18 cellular contexts compared by ENCODE assay signal in the genomic region with DNA sequence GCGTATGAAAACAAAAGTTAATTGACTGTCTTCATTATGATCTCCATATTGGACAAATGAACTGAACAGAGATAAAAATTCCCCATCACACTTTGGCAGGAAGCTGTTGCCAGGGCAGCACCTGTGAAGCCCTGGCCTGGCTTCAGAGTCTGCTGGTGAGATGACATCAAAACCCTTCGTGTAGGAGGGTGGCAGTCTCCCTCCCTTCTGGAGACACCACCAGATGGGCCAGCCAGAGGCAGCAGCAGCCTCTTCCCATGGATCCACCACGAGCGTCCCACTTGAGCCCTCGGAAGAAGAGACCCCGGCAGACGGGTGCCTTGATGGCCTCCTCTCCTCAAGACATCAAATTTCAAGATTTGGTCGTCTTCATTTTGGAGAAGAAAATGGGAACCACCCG. TPM values are rescaled to one million over a fixed set of nuclear protein-coding genes. Genes with fewer than 3 reads are reported as not detected.
DNase-seq lines count a peak whose midpoint lies in the region; ATAC-seq and TF ChIP-seq lines count a peak whose summit lies in the region.
"Had no signal": no experiment of that assay in that cellular context is flagged by ENCODE, and none has a peak within 500 bp of the region (broad histone marks: within the 10 kb centered on the region; RNA-seq: fewer than 3 reads in every experiment).

A gene (plus strand): TSS at position 194 of the 400 bp plus-strand sequence. CDS start 64 bp downstream, at position 258.

- no peak within 1 kb of the TSS for H3K56ac ChIP-seq in H9 (ENCODE audit: insufficient read length, low read depth, low read length)

- no peaks in the 10 kb centered on the region for H3K27me3 ChIP-seq in CD4-positive, alpha-beta T cell (ENCODE audit: control insufficient read depth, insufficient read depth, low read length)
- H3K27me3 ChIP-seq in H9 (ENCODE audit: insufficient read depth, low read length), result no peaks in the 10 kb centered on the region
- H3K27me3 ChIP-seq in smooth muscle cell (ENCODE audit: low read depth), result peaks cover 7% of the 10 kb centered on the region
- no peaks in the 10 kb centered on the region for H3K27me3 ChIP-seq in thyroid gland

- H3K4ac ChIP-seq in H9 (ENCODE audit: low read depth, low read length), result no peak within 1 kb of the TSS

- no peak within 1 kb of the TSS for H2AK5ac ChIP-seq in H9 (ENCODE audit: insufficient read length, low read length)

- POLR2A ChIA-PET in CD4-positive, alpha-beta T cell (lab: Charles Lee), result no interaction called here

- H3K4me1 ChIP-seq in H9 (ENCODE audit: insufficient read depth, low read length) (peaks cover 9% of the 10 kb centered on the region; the same call in 1 of the 2 replicates), smooth muscle cell (ENCODE audit: low read depth) (peaks cover 14% of the 10 kb centered on the region), thyroid gland (peaks cover 3 to 6% of the 10 kb centered on the region in 2 donors)
- H3K4me1 ChIP-seq: A549 had no signal

- H3K79me1 ChIP-seq in H9 (ENCODE audit: insufficient read depth, low read depth, low read length, poor library complexity, severe bottlenecking), result no peaks in the 10 kb centered on the region

- no peak within 1 kb of the TSS for H3K18ac ChIP-seq in H9 (ENCODE audit: insufficient read length, low read depth, low read length)

- no peaks in the 10 kb centered on the region for H3K36me3 ChIP-seq in smooth muscle cell (ENCODE audit: low read depth)
- no peaks in the 10 kb centered on the region for H3K36me3 ChIP-seq in thyroid gland

- peak within 1 kb of the TSS; percentile 74 for H3K27ac Mint-ChIP-seq in CD4-positive, alpha-beta T cell
- H3K27ac Mint-ChIP-seq in H9 (no peak within 1 kb of the TSS), naive B cell (peak within 1 kb of the TSS in 3 of 6 donors; percentile 11 to 77 (median 47))
- H3K27ac Mint-ChIP-seq: CD4-positive, CD25-positive, alpha-beta regulatory T cell; HFFc6 had no signal

- H2AFZ ChIP-seq in H9 (ENCODE audit: low read length) (no peak within 1 kb of the TSS), smooth muscle cell (ENCODE audit: low read depth) (no peak within 1 kb of the TSS)

- CTCF ChIA-PET in CD4-positive, alpha-beta T cell (lab: Charles Lee), result no interaction called here

- H3K79me2 ChIP-seq in H9 (ENCODE audit: insufficient read depth, low read length) (no peaks in the 10 kb centered on the region), smooth muscle cell (ENCODE audit: low read depth) (no peaks in the 10 kb centered on the region)

- TF ChIP-seq POLR2A in thyroid gland (IDR thresholded peaks at IDR 0.05), result no peak

- H3F3A ChIP-seq in smooth muscle cell (ENCODE audit: low read depth), result no peaks in the 10 kb centered on the region

- DNase-seq in CD4-positive, alpha-beta T cell, result no peak
- DNase-seq in H9 (no peak), naive B cell (no peak), smooth muscle cell (lab: John Stamatoyannopoulos, UW; ENCODE audit: unreplicated experiment) (no peak), thyroid gland (no peak)
- DNase-seq: CD4-positive, CD25-positive, alpha-beta regulatory T cell; COR-L47; DMS79; EL; HCEC 1CT; HFFc6; Kasumi-1 had no signal

- no peak within 1 kb of the TSS for H2BK15ac ChIP-seq in H9 (ENCODE audit: low read depth, low read length)

- H3K9me3 Mint-ChIP-seq in CD4-positive, alpha-beta T cell, result no peaks in the 10 kb centered on the region
- no peaks in the 10 kb centered on the region for H3K9me3 Mint-ChIP-seq in H9
- no peaks in the 10 kb centered on the region for H3K9me3 Mint-ChIP-seq in naive B cell
- H3K9me3 Mint-ChIP-seq: HFFc6 had no signal

- WGBS in H9 (ENCODE audit: extremely low coverage, insufficient read length, low lambda C conversion rate), result no CpG with 5 or more reads among the region's 9 CpGs
- 94% methylated on average over 9 of the region's 9 CpGs for WGBS in smooth muscle cell (ENCODE audit: low lambda C conversion rate)
- 83 to 89% methylated on average over 9 of the region's 9 CpGs for WGBS in thyroid gland, 2 donors

- peak within 1 kb of the TSS; percentile 25; the same call in 1 of the 2 replicates for H3K14ac ChIP-seq in H9 (ENCODE audit: insufficient read depth, low read length)

- H2BK120ac ChIP-seq in H9 (ENCODE audit: low read depth, low read length, poor library complexity, severe bottlenecking), result no peak within 1 kb of the TSS

- no peak within 1 kb of the TSS for H3T11ph ChIP-seq in H9 (ENCODE audit: low read length)

- H3K9me3 ChIP-seq in CD4-positive, alpha-beta T cell (ENCODE audit: control insufficient read depth, low read length), result no peaks in the 10 kb centered on the region
- H3K9me3 ChIP-seq in H9 (ENCODE audit: control insufficient read depth, low read depth, low read length), result no peaks in the 10 kb centered on the region
- H3K9me3 ChIP-seq in smooth muscle cell (replicated peaks; ENCODE audit: low read depth), result no peaks in the 10 kb centered on the region
- no peaks in the 10 kb centered on the region for H3K9me3 ChIP-seq in thyroid gland
- H3K9me3 ChIP-seq: A549 had no signal

- peak within 1 kb of the TSS; percentile 36 for H3K4me3 Mint-ChIP-seq in CD4-positive, alpha-beta T cell
- H3K4me3 Mint-ChIP-seq in H9 (no peak within 1 kb of the TSS), naive B cell (peak within 1 kb of the TSS in 2 of 8 donors; percentile 29 to 64)
- H3K4me3 Mint-ChIP-seq: CD4-positive, CD25-positive, alpha-beta regulatory T cell; HFFc6 had no signal

- H3K27me3 Mint-ChIP-seq in CD4-positive, alpha-beta T cell, result peaks cover 24% of the 10 kb centered on the region
- peaks cover 3% of the 10 kb centered on the region for H3K27me3 Mint-ChIP-seq in H9 (ENCODE audit: low read depth)
- H3K27me3 Mint-ChIP-seq in naive B cell, result peaks cover 0 to 13% (median 9%) of the 10 kb centered on the region in 3 donors

- H4K20me1 ChIP-seq in H9 (ENCODE audit: control insufficient read depth, insufficient read depth, insufficient read length) (no peaks in the 10 kb centered on the region), smooth muscle cell (ENCODE audit: low read depth) (no peaks in the 10 kb centered on the region)

- H3K4me1 Mint-ChIP-seq in CD4-positive, alpha-beta T cell (ENCODE audit: low read depth), result peaks cover 78% of the 10 kb centered on the region
- H3K4me1 Mint-ChIP-seq in H9, result peaks cover 30 to 36% of the 10 kb centered on the region in 2 experiments
- H3K4me1 Mint-ChIP-seq in naive B cell, result peaks cover 45 to 73% (median 47%) of the 10 kb centered on the region in 3 donors

- H3K9ac ChIP-seq in H9 (ENCODE audit: extremely low read depth, insufficient read length, low read length) (no peak within 1 kb of the TSS), smooth muscle cell (ENCODE audit: low read depth) (no peak within 1 kb of the TSS)

- no peak within 1 kb of the TSS for H2BK20ac ChIP-seq in H9 (ENCODE audit: low read depth, low read length, poor library complexity, severe bottlenecking)

- H3K4me3 ChIP-seq in smooth muscle cell, result no peak within 1 kb of the TSS
- H3K4me3 ChIP-seq in thyroid gland (replicated peaks in 1 of 3), result no peak within 1 kb of the TSS
- H3K4me3 ChIP-seq: A549, K562 had no signal

- no peak within 1 kb of the TSS for H2BK12ac ChIP-seq in H9 (ENCODE audit: insufficient read length, low read depth, low read length)

- no peak for ATAC-seq in CD4-positive, alpha-beta T cell (ENCODE audit: poor library complexity)
- ATAC-seq in naive B cell (ENCODE audit: low read depth in 2 of 2), result peak; percentile 41 to 44
- ATAC-seq in GM19351 (IDR thresholded peaks at IDR 0.05; ENCODE audit: unreplicated experiment), result no peak
- ATAC-seq: A549, K562 had no signal

- no peak within 1 kb of the TSS for H3K27ac ChIP-seq in CD4-positive, alpha-beta T cell (ENCODE audit: low read depth, low read length)
- H3K27ac ChIP-seq in H9 (ENCODE audit: insufficient read length, low read depth, low read length), result no peak within 1 kb of the TSS
- H3K27ac ChIP-seq in smooth muscle cell (ENCODE audit: low read depth), result no peak within 1 kb of the TSS
- no peak within 1 kb of the TSS for H3K27ac ChIP-seq in thyroid gland
- H3K27ac ChIP-seq: A549 had no signal

- H3K4me2 ChIP-seq in H9 (ENCODE audit: insufficient read depth, insufficient read length, low read length) (no peak within 1 kb of the TSS), smooth muscle cell (no peak within 1 kb of the TSS)
- H3K4me2 ChIP-seq: A549 had no signal

- no peak within 1 kb of the TSS for H4K8ac ChIP-seq in H9 (replicated peaks; ENCODE audit: insufficient read length, low read depth, low read length)

- intact Hi-C loops in CD4-positive, alpha-beta T cell (cut with DNase I, micrococcal nuclease), result no loop called here
- intact Hi-C loops in thyroid gland (cut with DNase I), result no loop called here

- H4K5ac ChIP-seq in H9 (ENCODE audit: insufficient read length, low read depth, low read length), result no peak within 1 kb of the TSS

- no peak within 1 kb of the TSS for H3K23ac ChIP-seq in H9 (ENCODE audit: insufficient read length, low read depth, low read length)

- H3K36me3 Mint-ChIP-seq in CD4-positive, alpha-beta T cell (ENCODE audit: low read depth), result no peaks in the 10 kb centered on the region
- no peaks in the 10 kb centered on the region; a peak in 1 of 7 replicates for H3K36me3 Mint-ChIP-seq in H9 (ENCODE audit: insufficient read depth in 1 of 3, low read depth in 3 of 3)
- no peaks in the 10 kb centered on the region for H3K36me3 Mint-ChIP-seq in naive B cell
- H3K36me3 Mint-ChIP-seq: CD4-positive, CD25-positive, alpha-beta regulatory T cell had no signal

- no peak within 1 kb of the TSS for H2BK5ac ChIP-seq in H9 (ENCODE audit: insufficient read length, low read length)

- no peak for TF ChIP-seq CTCF in CD4-positive, alpha-beta T cell (IDR thresholded peaks at IDR 0.05)
- no peak for TF ChIP-seq CTCF in H9 (conservative IDR thresholded peaks at IDR 0.05)
- TF ChIP-seq CTCF in smooth muscle cell (IDR thresholded peaks at IDR 0.05; ENCODE audit: borderline replicate concordance, insufficient read depth, poor library complexity, severe bottlenecking), result no peak
- no peak for TF ChIP-seq CTCF in thyroid gland (IDR thresholded peaks at IDR 0.05)

- no peak within 1 kb of the TSS for H4K91ac ChIP-seq in H9 (ENCODE audit: insufficient read length, low read depth, low read length)

- no peaks in the 10 kb centered on the region for H3K23me2 ChIP-seq in H9 (ENCODE audit: insufficient read length, low read depth, low read length, poor library complexity, severe bottlenecking)

RNA-seq across cellular contexts. Expression of the gene that starts here (rescaled TPM):
- total RNA-seq in CD4-positive, alpha-beta T cell, result under 1 TPM in 1 of 2 experiments, not detected in 1; 0.11 TPM
- total RNA-seq in H9 (2021) (not detected in 2 replicates), smooth muscle cell (not detected in 2 replicates), thyroid gland (under 1 TPM in 1 of 4 donors, not detected in 3; 0.88 TPM)
- polyA plus RNA-seq in naive B cell (ENCODE audit: low read depth in 6 of 6) (under 1 TPM in 1 of 6 donors, not detected in 5; 0.21 TPM), smooth muscle cell (not detected in 2 replicates)
- total RNA-seq: CD4-positive, CD25-positive, alpha-beta regulatory T cell; H1; HFFc6; K562 had no signal
- polyA plus RNA-seq: A549, AG04450, BJ, H1, K562 had no signal

Comparison
In these comparisons a context has a peak if more than half of its experiments do, and no peak if none do; other contexts are left out.
1. Peak in ATAC-seq in naive B cell; RNA of the gene not detected or under 1 TPM.